In the genomic region with DNA sequence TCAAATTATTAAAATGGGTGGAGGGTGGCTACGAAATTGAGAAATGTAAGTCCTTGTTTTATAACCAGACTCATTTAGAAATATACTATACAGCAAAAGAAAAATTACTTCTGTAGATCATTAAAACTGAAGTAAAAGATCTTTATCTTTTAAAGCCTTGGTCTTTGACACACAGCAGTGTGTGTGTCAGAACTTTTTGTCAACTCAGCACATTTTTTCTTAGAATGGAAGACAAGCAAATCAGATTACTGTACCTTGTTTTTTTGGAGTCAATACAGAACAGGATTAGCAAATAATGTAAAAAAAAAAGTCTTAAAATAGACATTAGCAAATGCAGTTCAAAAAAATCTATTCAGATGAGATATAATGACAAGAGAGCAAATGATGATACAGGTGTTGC, we compare ENCODE assay signal across 16 cellular contexts. TPM values are rescaled to one million over a fixed set of nuclear protein-coding genes. Genes with fewer than 3 reads are reported as not detected.
DNase-seq lines count a peak whose midpoint lies in the region; ATAC-seq and TF ChIP-seq lines count a peak whose summit lies in the region.
"Had no signal": no experiment of that assay in that cellular context is flagged by ENCODE, and none has a peak within 500 bp of the region (broad histone marks: within the 10 kb centered on the region; RNA-seq: fewer than 3 reads in every experiment).

No MANE protein-coding gene starts in this region.

- H3K4ac ChIP-seq in IMR-90 (ENCODE audit: low read depth, low read length) = no peak overlapping the region

- no peak overlapping the region for H3K14ac ChIP-seq in IMR-90 (replicated peaks; ENCODE audit: low read depth, low read length)

- H3K9me2 ChIP-seq in DOHH2 (replicated peaks; ENCODE audit: control insufficient read depth, low read length) = no peaks in the 10 kb centered on the region

- no peak overlapping the region for H3K23ac ChIP-seq in IMR-90 (ENCODE audit: low read depth, low read length)

- H3K27ac ChIP-seq in DOHH2 (ENCODE audit: low read depth, low read length) (no peak overlapping the region), IMR-90 (ENCODE audit: insufficient read depth, low read length) (no peak overlapping the region)
- H3K27ac ChIP-seq: BLaER1, GM23248, KMS-11 had no signal

- CTCF ChIA-PET in IMR-90 (lab: Yijun Ruan, JAX) = no interaction called here

- no peaks in the 10 kb centered on the region for H3K9me1 ChIP-seq in IMR-90 (ENCODE audit: insufficient read depth, low read length)

- TF ChIP-seq POLR2A in IMR-90 (IDR thresholded peaks at IDR 0.05; ENCODE audit: low read depth, low read length) = no peak

- H3K36me3 ChIP-seq in DOHH2 (ENCODE audit: control insufficient read depth, low read length) (peaks cover 4% of the 10 kb centered on the region; the same call in 1 of the 2 replicates), IMR-90 (ENCODE audit: control insufficient read depth, insufficient read depth, low read length) (no peaks in the 10 kb centered on the region)
- H3K36me3 ChIP-seq: BLaER1 had no signal

- H2BK120ac ChIP-seq in IMR-90 (ENCODE audit: low read depth, low read length) = no peak overlapping the region

- no peak overlapping the region for H2AK9ac ChIP-seq in IMR-90 (replicated peaks; ENCODE audit: low read depth, low read length, poor library complexity)

- no peaks in the 10 kb centered on the region for H4K20me1 ChIP-seq in DOHH2 (ENCODE audit: control insufficient read depth, insufficient read depth, low read depth, low read length)
- H4K20me1 ChIP-seq in IMR-90 (ENCODE audit: insufficient read depth, low read length) = no peaks in the 10 kb centered on the region
- H4K20me1 ChIP-seq: BLaER1 had no signal

- BruUV-seq in IMR-90 (replicated peaks; lab: Mats Ljungman, UMichigan) = no TSS peak

- H3K9ac ChIP-seq in IMR-90 (ENCODE audit: low read depth, low read length) = no peak overlapping the region
- H3K9ac ChIP-seq: BLaER1, GM23248, KMS-11 had no signal

- peaks cover 60% of the 10 kb centered on the region for H3K4me1 ChIP-seq in DOHH2 (ENCODE audit: control insufficient read depth, low read length)
- no peaks in the 10 kb centered on the region for H3K4me1 ChIP-seq in IMR-90 (ENCODE audit: control insufficient read depth, insufficient read depth, low read length)
- H3K4me1 ChIP-seq: BLaER1 had no signal

- TF ChIP-seq RAD21 in IMR-90 (IDR thresholded peaks at IDR 0.05; ENCODE audit: low read length) = no peak

- DNase-seq in IMR-90 (no peak), choroid plexus epithelial cell (ENCODE audit: low read depth) (peak; percentile 5), retinal pigment epithelial cell (ENCODE audit: low read depth) (peak; percentile 32), NCI-H187 (lab: John Stamatoyannopoulos, UW) (no peak), DMS79 treated with DMSO at 0.1 percent for 48 hours (lab: John Stamatoyannopoulos, UW) (no peak)
- DNase-seq: CD4-positive, alpha-beta memory T cell; DMS153; DMS79; EL; GM23248; HCEC 1CT had no signal

- H3K27me3 ChIP-seq in DOHH2 (ENCODE audit: control insufficient read depth, low read length) (no peaks in the 10 kb centered on the region), IMR-90 (ENCODE audit: control insufficient read depth, insufficient read depth, low read length) (no peaks in the 10 kb centered on the region)
- H3K27me3 ChIP-seq: BLaER1 had no signal

- no peak overlapping the region for H2AK5ac ChIP-seq in IMR-90 (ENCODE audit: low read depth, low read length)

- no peak for TF ChIP-seq CTCF in DOHH2 (IDR thresholded peaks at IDR 0.05; ENCODE audit: low read depth, low read length, poor library complexity, severe bottlenecking)
- TF ChIP-seq CTCF in IMR-90 (conservative IDR thresholded peaks at IDR 0.05; ENCODE audit: low read depth, low read length) = no peak
- no peak for TF ChIP-seq CTCF in choroid plexus epithelial cell (conservative IDR thresholded peaks at IDR 0.05; ENCODE audit: low read depth, low read length)
- no peak for TF ChIP-seq CTCF in retinal pigment epithelial cell (conservative IDR thresholded peaks at IDR 0.05; ENCODE audit: low read depth, low read length)

- H3K4me2 ChIP-seq in DOHH2 (ENCODE audit: low read length) (peak overlapping the region; percentile 39), IMR-90 (ENCODE audit: low read depth, low read length) (no peak overlapping the region)
- H3K4me2 ChIP-seq: BLaER1, KMS-11 had no signal

- H3K56ac ChIP-seq in IMR-90 (ENCODE audit: extremely low read depth, insufficient read depth, low read length) = no peak overlapping the region

- no peaks in the 10 kb centered on the region for H3K79me2 ChIP-seq in DOHH2 (ENCODE audit: control insufficient read depth, low read length)

- H2AFZ ChIP-seq in IMR-90 (replicated peaks; ENCODE audit: low read length, poor library complexity) = no peak overlapping the region
- H2AFZ ChIP-seq: GM23248 had no signal

- no peak overlapping the region for H4K91ac ChIP-seq in IMR-90 (ENCODE audit: insufficient read depth, low read depth, low read length)

- no CpG with 5 or more reads among the region's 1 CpG for WGBS in IMR-90 (ENCODE audit: extremely low coverage in 2 of 2, insufficient read length in 1 of 2), 2 experiments

- dilution Hi-C loops in IMR-90 (cut with HindIII; ENCODE audit: low sequenced_read_pairs, unreplicated experiment) = no loop called here

- POLR2A ChIA-PET in IMR-90 (lab: Charles Lee; ENCODE audit: unreplicated experiment) = no interaction called here

- H3K9me3 ChIP-seq in DOHH2 (ENCODE audit: control insufficient read depth, insufficient read depth, low read length) = peaks cover 6% of the 10 kb centered on the region; the same call in 1 of the 2 replicates
- no peaks in the 10 kb centered on the region for H3K9me3 ChIP-seq in IMR-90 (ENCODE audit: control insufficient read depth, insufficient read depth, low read length)
- H3K9me3 ChIP-seq: BLaER1 had no signal

- H3K79me1 ChIP-seq in IMR-90 (ENCODE audit: low read depth in 1 of 2, low read length in 2 of 2) = no peaks in the 10 kb centered on the region

- ATAC-seq in IMR-90 (ENCODE audit: low read depth) (no peak), HG03442 (IDR thresholded peaks at IDR 0.05; ENCODE audit: unreplicated experiment) (no peak)
- ATAC-seq: GM12878 had no signal

- H2BK5ac ChIP-seq in IMR-90 (ENCODE audit: low read depth, low read length, poor library complexity, severe bottlenecking) = no peak overlapping the region

- intact Hi-C loops in IMR-90 (cut with micrococcal nuclease) = no loop called here

- H2BK20ac ChIP-seq in IMR-90 (ENCODE audit: low read depth, low read length) = no peak overlapping the region

- in situ Hi-C loops in IMR-90 (cut with MboI; ENCODE audit: low sequenced_read_pairs) = no loop called here

- peaks cover 10% of the 10 kb centered on the region for H3F3A ChIP-seq in DOHH2 (ENCODE audit: control insufficient read depth, insufficient read depth)

- no peak overlapping the region for H3K4me3 ChIP-seq in DOHH2 (ENCODE audit: low read length)
- H3K4me3 ChIP-seq in IMR-90 (ENCODE audit: insufficient read depth, low read depth, low read length) = no peak overlapping the region
- no peak overlapping the region for H3K4me3 ChIP-seq in choroid plexus epithelial cell (ENCODE audit: low read depth, low read length)
- no peak overlapping the region for H3K4me3 ChIP-seq in retinal pigment epithelial cell (ENCODE audit: low read length)
- H3K4me3 ChIP-seq: BLaER1, GM12878, GM23248 had no signal

- H2BK15ac ChIP-seq in IMR-90 (ENCODE audit: low read depth, low read length) = no peak overlapping the region

- H4K5ac ChIP-seq in IMR-90 (ENCODE audit: low read depth, low read length) = no peak overlapping the region

- H3K18ac ChIP-seq in IMR-90 (ENCODE audit: low read depth, low read length) = no peak overlapping the region

- no peak overlapping the region for H4K8ac ChIP-seq in IMR-90 (ENCODE audit: low read depth in 2 of 2, low read length in 2 of 2)

TF ChIP-seq in IMR-90, 13 proteins besides CTCF, POLR2A, EP300 and RAD21:
- no peak for TF ChIP-seq RCOR1 (IDR thresholded peaks at IDR 0.05; ENCODE audit: insufficient replicate concordance, low read length)
- TF ChIP-seq MAFK (IDR thresholded peaks at IDR 0.05; ENCODE audit: low read depth, low read length) = peak; percentile 99

RNA-seq across cellular contexts. Expression of gene C2orf76, which starts 49.1 kb away (rescaled TPM):
- 9.7 and 10.6 TPM in 2 replicates for total RNA-seq in IMR-90 (2012; rRNA removed)
- 8.9 and 12.6 TPM in 2 replicates for polyA plus RNA-seq in IMR-90 (2012; rRNA removed)
- 1.6 and 2.5 TPM in 2 replicates for polyA plus RNA-seq in IMR-90 (2012; cell fraction: cytosol; rRNA removed)
- 0.42 and 3.5 TPM in 2 replicates for polyA plus RNA-seq in IMR-90 (2012; cell fraction: nucleus; rRNA removed; ENCODE audit: low replicate concordance)

RNA-seq across cellular contexts. Expression of gene DBI, which starts 49.2 kb away (rescaled TPM):
- total RNA-seq in IMR-90 (2012; rRNA removed) = 42.5 and 69.7 TPM in 2 replicates
- polyA plus RNA-seq in IMR-90 (2012; rRNA removed) = 243 and 278 TPM in 2 replicates
- 47.9 and 61.2 TPM in 2 replicates for polyA plus RNA-seq in IMR-90 (2012; cell fraction: cytosol; rRNA removed)
- 17.8 and 65.1 TPM in 2 replicates for polyA plus RNA-seq in IMR-90 (2012; cell fraction: nucleus; rRNA removed; ENCODE audit: low replicate concordance)

Comparison
In these comparisons a context has a peak if more than half of its experiments do, and no peak if none do; other contexts are left out.
1. DNase-seq: peak in choroid plexus epithelial cell (single experiment) and retinal pigment epithelial cell (single experiment); none in IMR-90 (single experiment), NCI-H187 (0 of 2) and DMS79 treated with DMSO at 0.1 percent for 48 hours (single experiment).